8 cellular contexts compared by ENCODE assay signal in genomic region chr14:23056257-23056955, GRCh38.
A peak's percentile ranks its signal among the peaks of the same experiment; 100 is the strongest.
DNase-seq lines count a peak whose midpoint lies in the region; ATAC-seq and TF ChIP-seq lines count a peak whose summit lies in the region.

No MANE protein-coding gene starts in this region.

- H3K4me2 ChIP-seq in SU-DHL-6 (ENCODE audit: low read depth, low read length, poor library complexity, severe bottlenecking) = peak overlapping the region; percentile 53

- in situ Hi-C loops in T47D (cut with HindIII; ENCODE audit: low pct_unique_long_range_greater_than_20kb, low sequenced_read_pairs) = no loop called here

- no peak overlapping the region for H3K9ac ChIP-seq in SU-DHL-6 (ENCODE audit: low read length)

- no peak overlapping the region for H3K4me3 ChIP-seq in SU-DHL-6 (ENCODE audit: insufficient read depth, low read length, poor library complexity, severe bottlenecking)

- peaks cover 4% of the 10 kb centered on the region; the same call in 1 of the 2 replicates for H3K36me3 ChIP-seq in SU-DHL-6 (ENCODE audit: low read length)

- TF ChIP-seq CTCF in GM12874 (IDR thresholded peaks at IDR 0.05; ENCODE audit: insufficient read depth, low read depth, low read length) (peak; percentile 91), SU-DHL-6 (IDR thresholded peaks at IDR 0.05; ENCODE audit: insufficient read depth, low read length, poor library complexity, severe bottlenecking) (peak; percentile 96)

- peak; percentile 62 for ATAC-seq in HG02870 (IDR thresholded peaks at IDR 0.05; ENCODE audit: unreplicated experiment)

- H3K9me2 ChIP-seq in SU-DHL-6 (replicated peaks; ENCODE audit: insufficient read depth, low read length) = no peaks in the 10 kb centered on the region

- H3K9me3 ChIP-seq in SU-DHL-6 (ENCODE audit: insufficient read depth, low read length) = no peaks in the 10 kb centered on the region

- DNase-seq in T47D (ENCODE audit: low read depth in 1 of 2, low spot score in 1 of 2) (peak; percentile 64 to 86), kidney tubule cell (ENCODE audit: low spot score) (peak; percentile 77), DMS153 (lab: John Stamatoyannopoulos, UW) (no peak), COLO668 (lab: John Stamatoyannopoulos, UW; ENCODE audit: unreplicated experiment) (no peak)
- peak; percentile 68 for DNase-seq in stimulated activated CD4-positive, alpha-beta T cell treated with anti-CD3 and anti-CD28 coated beads, Interleukin-4, amount 100 ng/mL, for 1 hour

- no peak overlapping the region for H3K27ac ChIP-seq in SU-DHL-6 (ENCODE audit: low read depth, low read length)

- no peaks in the 10 kb centered on the region for H4K20me1 ChIP-seq in SU-DHL-6 (ENCODE audit: low read depth, low read length)

- H2AFZ ChIP-seq in SU-DHL-6 (ENCODE audit: low read depth, low read length, severe bottlenecking) = no peak overlapping the region

- H3F3A ChIP-seq in SU-DHL-6 (ENCODE audit: insufficient read depth) = peaks cover 9% of the 10 kb centered on the region; the same call in 1 of the 2 replicates

- H3K79me2 ChIP-seq in SU-DHL-6 (ENCODE audit: insufficient read depth, low read length) = no peaks in the 10 kb centered on the region

- H3K27me3 ChIP-seq in SU-DHL-6 (ENCODE audit: low read length) = no peaks in the 10 kb centered on the region

Comparison
In these comparisons a context has a peak if more than half of its experiments do, and no peak if none do; other contexts are left out.
1. DNase-seq: peak in T47D (2 of 2), kidney tubule cell (single experiment) and stimulated activated CD4-positive, alpha-beta T cell treated with anti-CD3 and anti-CD28 coated beads, Interleukin-4, amount 100 ng/mL, for 1 hour (single experiment); none in DMS153 (single experiment) and COLO668 (single experiment).